Comparison of ENCODE assay signal across 24 cellular contexts in the genomic region with DNA sequence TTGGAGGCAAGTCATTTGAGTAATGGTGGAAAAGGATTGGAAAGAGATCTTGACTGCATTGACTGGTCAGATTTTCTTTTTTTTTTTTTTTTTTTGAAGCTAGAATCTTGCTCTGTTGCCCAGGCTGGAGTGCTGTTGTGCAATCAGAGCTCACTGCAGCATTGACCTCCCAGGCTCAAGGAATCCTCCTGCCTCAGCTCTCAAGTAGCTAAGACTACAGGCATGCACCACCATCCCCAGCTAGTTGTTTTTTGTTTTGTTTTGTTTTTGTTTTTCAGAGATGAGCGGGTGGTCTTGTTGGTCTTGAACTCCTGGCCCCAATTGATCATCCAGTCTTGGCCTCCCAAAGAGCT. TPM values are rescaled to one million over a fixed set of nuclear protein-coding genes. Genes with fewer than 3 reads are reported as not detected.
"Had no signal": no experiment of that assay in that cellular context is flagged by ENCODE, and none has a peak within 500 bp of the region (broad histone marks: within the 10 kb centered on the region; RNA-seq: fewer than 3 reads in every experiment).

No MANE protein-coding gene starts in this region.

- H3K4me3 ChIP-seq: colonic mucosa, esophagus muscularis mucosa, gastroesophageal sphincter, heart left ventricle, hepatocyte, left lung, mucosa of descending colon, neural progenitor cell, prostate gland, right atrium auricular region, sigmoid colon, thoracic aorta, tibial nerve, upper lobe of left lung had no signal

- H2AFZ ChIP-seq: hepatocyte, neural progenitor cell, parathyroid adenoma had no signal

- H3K27ac ChIP-seq: colonic mucosa, esophagus muscularis mucosa, foreskin keratinocyte, gastroesophageal sphincter, heart left ventricle, hepatocyte, left lung, neural progenitor cell, parathyroid adenoma, right atrium auricular region, sigmoid colon, thoracic aorta, tibial nerve, upper lobe of left lung had no signal

- H3K4me1 ChIP-seq: colonic mucosa, foreskin keratinocyte, left lung, parathyroid adenoma, right atrium auricular region, tibial nerve had no signal

- H3K9me3 ChIP-seq: colonic mucosa, esophagus muscularis mucosa, gastroesophageal sphincter, heart left ventricle, left lung, mucosa of descending colon, prostate gland, right atrium auricular region, sigmoid colon, thoracic aorta, tibial nerve, upper lobe of left lung had no signal

- H3K4me2 ChIP-seq: hepatocyte, neural progenitor cell had no signal

- DNase-seq: colonic mucosa; effector CD8-positive, alpha-beta T cell; endodermal cell; foreskin keratinocyte; heart left ventricle; left cardiac atrium; left lung; mesenchymal stem cell; mucosa of descending colon; naive B cell; sigmoid colon; stimulated activated naive B cell treated with anti-CD40 and anti-IgM and Interleukin-4, amounts not matched to agents 10 μg/mL and 1 μg/mL and 100 μg/mL, for 72 hours; upper lobe of left lung had no signal

- H3K79me2 ChIP-seq: hepatocyte, parathyroid adenoma had no signal

- H3K36me3 ChIP-seq: colonic mucosa, esophagus muscularis mucosa, gastroesophageal sphincter, heart left ventricle, left lung, neural progenitor cell, prostate gland, right atrium auricular region, sigmoid colon, thoracic aorta, tibial nerve, upper lobe of left lung had no signal

- H3K27me3 ChIP-seq: colonic mucosa, esophagus muscularis mucosa, gastroesophageal sphincter, heart left ventricle, hepatocyte, left lung, neural progenitor cell, right atrium auricular region, upper lobe of left lung had no signal

- ATAC-seq: foreskin keratinocyte; gastroesophageal sphincter; heart left ventricle; left cardiac atrium; left lung; mucosa of descending colon; stimulated activated naive B cell treated with anti-CD40 and anti-IgM and Interleukin-4, amounts not matched to agents 10 μg/mL and 1 μg/mL and 100 μg/mL, for 72 hours had no signal

- FAIRE-seq: urothelium cell line had no signal

- H3K9ac ChIP-seq: neural progenitor cell, parathyroid adenoma had no signal

RNA-seq across cellular contexts. Expression of a gene that starts 30.9 kb away (rescaled TPM):
- total RNA-seq: fibroblast of lung had no signal
